11 cellular contexts compared by ENCODE assay signal in the genomic region with DNA sequence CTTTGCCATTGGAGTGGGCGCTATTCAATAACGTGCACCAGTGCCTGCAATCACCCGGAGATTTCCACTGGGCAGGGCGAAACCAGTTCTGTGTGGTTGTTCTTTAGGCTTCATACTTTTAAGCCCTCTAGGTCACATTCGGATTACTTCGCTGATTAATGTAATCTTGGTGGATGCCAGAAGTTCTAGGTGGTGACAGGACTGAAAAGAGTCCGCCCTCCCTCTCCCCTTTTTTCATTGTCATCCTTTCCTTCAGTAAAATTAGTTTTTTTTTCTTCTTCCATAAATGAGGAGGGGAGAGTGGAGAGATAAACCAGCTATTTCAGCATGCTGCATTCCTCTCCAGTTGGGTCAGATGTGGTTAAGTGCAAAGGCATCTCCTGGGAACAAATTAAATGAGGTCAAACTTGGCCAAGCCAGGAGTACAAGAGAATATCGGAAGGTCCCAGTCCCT. TPM values are rescaled to one million over a fixed set of nuclear protein-coding genes. Genes with fewer than 3 reads are reported as not detected.
A peak's percentile ranks its signal among the peaks of the same experiment; 100 is the strongest.
DNase-seq lines count a peak whose midpoint lies in the region; ATAC-seq, FAIRE-seq and TF ChIP-seq lines count a peak whose summit lies in the region.
"Had no signal": no experiment of that assay in that cellular context is flagged by ENCODE, and none has a peak within 500 bp of the region (broad histone marks: within the 10 kb centered on the region; RNA-seq: fewer than 3 reads in every experiment).

No MANE protein-coding gene starts in this region.

- TF ChIP-seq POLR2A in HepG2 (IDR thresholded peaks at IDR 0.05; ENCODE audit: insufficient read depth in 1 of 2, low read depth in 2 of 2, low read length in 2 of 2) (no peak), upper lobe of left lung (IDR thresholded peaks at IDR 0.05) (no peak)

- no peaks in the 10 kb centered on the region for H3K36me3 Mint-ChIP-seq in activated T-helper 17 cell treated with anti-CD3 and anti-CD28 coated beads, Interleukin-2, amount 50 U/mL, for 72 hours (ENCODE audit: low read depth)

- peaks cover 30% of the 10 kb centered on the region for H3K27me3 ChIP-seq in HUES48 (ENCODE audit: control insufficient read depth, insufficient read depth, low read length)
- H3K27me3 ChIP-seq in effector memory CD4-positive, alpha-beta T cell (replicated peaks; ENCODE audit: control insufficient read depth, insufficient read depth, low read length, poor library complexity, severe bottlenecking): peaks cover 6% of the 10 kb centered on the region
- no peaks in the 10 kb centered on the region for H3K27me3 ChIP-seq in HepG2 (ENCODE audit: control insufficient read depth in 1 of 2, insufficient read depth in 2 of 2, low read length in 2 of 2)
- no peaks in the 10 kb centered on the region for H3K27me3 ChIP-seq in upper lobe of left lung
- H3K27me3 ChIP-seq in A673 (replicated peaks; ENCODE audit: insufficient read depth, low read depth, low read length, poor library complexity): no peaks in the 10 kb centered on the region

- H3K4me3 Mint-ChIP-seq in activated T-helper 17 cell treated with anti-CD3 and anti-CD28 coated beads, Interleukin-2, amount 50 U/mL, for 72 hours: no peak overlapping the region

- WGBS in HepG2 (ENCODE audit: low lambda C conversion rate): 74% methylated on average over 7 of the region's 8 CpGs
- 63 to 78% methylated on average over 4 to 8 of the region's 8 CpGs for WGBS in upper lobe of left lung, 2 donors

- no peaks in the 10 kb centered on the region for H3K9me3 Mint-ChIP-seq in activated T-helper 17 cell treated with anti-CD3 and anti-CD28 coated beads, Interleukin-2, amount 50 U/mL, for 72 hours

- POLR2A ChIA-PET in HepG2 (lab: Yijun Ruan, JAX) (interaction anchor here (1.1 to 1.9 kb wide), 2 partner anchors 15 to 17 kb away, joined by 5 to 7 read pairs; no protein-coding TSS in a partner anchor), A673 (lab: Charles Lee; ENCODE audit: low non-redundant PET) (no interaction called here)

- H3K36me3 ChIP-seq in HUES48 (ENCODE audit: control insufficient read depth, insufficient read depth, low read length): no peaks in the 10 kb centered on the region
- no peaks in the 10 kb centered on the region for H3K36me3 ChIP-seq in effector memory CD4-positive, alpha-beta T cell (ENCODE audit: control insufficient read depth, insufficient read depth, low read length)
- H3K36me3 ChIP-seq in HepG2 (replicated peaks in 1 of 2; ENCODE audit: control insufficient read depth in 1 of 2, insufficient read depth in 2 of 2, low read length in 2 of 2): no peaks in the 10 kb centered on the region
- H3K36me3 ChIP-seq in upper lobe of left lung: no peaks in the 10 kb centered on the region
- H3K36me3 ChIP-seq in A673 (ENCODE audit: insufficient read depth, low read length, poor library complexity, severe bottlenecking): no peaks in the 10 kb centered on the region

- H3K27ac ChIP-seq in HUES48 (ENCODE audit: low read depth, low read length) (no peak overlapping the region), HepG2 (ENCODE audit: extremely low read length, insufficient read depth, low read length) (peak overlapping the region; percentile 65), upper lobe of left lung (no peak overlapping the region), A673 (ENCODE audit: low read depth, low read length, poor library complexity, severe bottlenecking) (no peak overlapping the region)
- H3K27ac ChIP-seq in effector memory CD4-positive, alpha-beta T cell (ENCODE audit: insufficient read depth, low read length, poor library complexity, severe bottlenecking): no peak overlapping the region

- DNase-seq in effector memory CD4-positive, alpha-beta T cell: no peak
- DNase-seq in HepG2 (ENCODE audit: low spot score): no peak
- no peak for DNase-seq in upper lobe of left lung
- no peak for DNase-seq in A673 (ENCODE audit: low spot score)
- no peak for DNase-seq in NCI-H526 (lab: John Stamatoyannopoulos, UW)

- CTCF ChIA-PET in HepG2 (lab: Yijun Ruan, JAX; ENCODE audit: low intra/inter-chr PET ratio, low total read pairs): no interaction called here
- CTCF ChIA-PET in A673 (lab: Charles Lee): no interaction called here

- FAIRE-seq in HepG2 (lab: Jason Lieb, UNC): no peak
- FAIRE-seq: GM18507 had no signal

- TF ChIP-seq CTCF in HepG2 (CRISPR knock-in tag; IDR thresholded peaks at IDR 0.05): no peak
- no peak for TF ChIP-seq CTCF in upper lobe of left lung (IDR thresholded peaks at IDR 0.05)
- no peak for TF ChIP-seq CTCF in A673 (conservative IDR thresholded peaks at IDR 0.05; ENCODE audit: low read depth, low read length)

- peaks cover 4% of the 10 kb centered on the region for H3K4me1 Mint-ChIP-seq in activated T-helper 17 cell treated with anti-CD3 and anti-CD28 coated beads, Interleukin-2, amount 50 U/mL, for 72 hours

- H3K4me2 ChIP-seq in HepG2 (ENCODE audit: low read depth, low read length): peak overlapping the region; percentile 70

- peak overlapping the region; percentile 54 for H3K4me3 ChIP-seq in HUES48 (ENCODE audit: low read depth, low read length)
- H3K4me3 ChIP-seq in effector memory CD4-positive, alpha-beta T cell (ENCODE audit: insufficient read depth, low read depth, low read length, poor library complexity, severe bottlenecking): peak overlapping the region; percentile 37
- H3K4me3 ChIP-seq in HepG2 (replicated peaks in 1 of 3; ENCODE audit: insufficient read depth in 1 of 3, low read depth in 2 of 3, low read length in 3 of 3): peak overlapping the region; percentile 5 to 58 (median 32); a peak in 3 of 6 replicates
- H3K4me3 ChIP-seq in upper lobe of left lung: peak overlapping the region in 3 of 4 donors; percentile 2 to 28 (median 21)
- no peak overlapping the region for H3K4me3 ChIP-seq in A673 (ENCODE audit: low read depth, low read length, poor library complexity, severe bottlenecking)

- TF ChIP-seq EP300 in HepG2 (IDR thresholded peaks at IDR 0.05; ENCODE audit: low read depth in 2 of 2, low read length in 2 of 2): no peak
- TF ChIP-seq EP300 in HepG2 (CRISPR knock-in tag; IDR thresholded peaks at IDR 0.05; ENCODE audit: borderline replicate concordance): no peak
- TF ChIP-seq EP300 in upper lobe of left lung (IDR thresholded peaks at IDR 0.05): no peak

- no peak overlapping the region for H3K27ac Mint-ChIP-seq in activated T-helper 17 cell treated with anti-CD3 and anti-CD28 coated beads, Interleukin-2, amount 50 U/mL, for 72 hours

- BruUV-seq in HepG2 (replicated peaks; lab: Mats Ljungman, UMichigan): no TSS peak
- BruUV-seq in A673 (replicated peaks; lab: Mats Ljungman, UMichigan): no TSS peak

- in situ Hi-C loops in HepG2 (cut with HindIII; ENCODE audit: extremely low pct_ligation_motif_present, low pct_unique_long_range_greater_than_20kb): no loop called here

- H3K79me2 ChIP-seq in HepG2 (ENCODE audit: insufficient read depth, low read length): peaks cover 27% of the 10 kb centered on the region

- ATAC-seq in HepG2 (no peak; the same call in 2 of the 3 replicates), upper lobe of left lung (ENCODE audit: low FRiP score in 2 of 2) (peak in 1 of 2 donors; percentile 93), HG03439 (IDR thresholded peaks at IDR 0.05; ENCODE audit: unreplicated experiment) (no peak)
- ATAC-seq in activated T-helper 17 cell treated with anti-CD3 and anti-CD28 coated beads, Interleukin-2, amount 50 U/mL, for 72 hours (replicated peaks): no peak

- peaks cover 23% of the 10 kb centered on the region for H3K27me3 Mint-ChIP-seq in activated T-helper 17 cell treated with anti-CD3 and anti-CD28 coated beads, Interleukin-2, amount 50 U/mL, for 72 hours

- H4K20me1 ChIP-seq in HepG2 (ENCODE audit: insufficient read depth, low read length): no peaks in the 10 kb centered on the region

- intact Hi-C loops in HepG2 (cut with micrococcal nuclease; ENCODE audit: unreplicated experiment) (loop anchor here (1.0 kb wide), 1 partner anchor 16 kb away; no protein-coding TSS in a partner anchor), A673 (cut with micrococcal nuclease; ENCODE audit: unreplicated experiment) (no loop called here)

- no peak overlapping the region for H3K9ac ChIP-seq in HUES48 (ENCODE audit: low read depth, low read length)
- peak overlapping the region; percentile 38 for H3K9ac ChIP-seq in HepG2 (ENCODE audit: insufficient read depth, low read depth, low read length)

- H2AFZ ChIP-seq in HepG2 (ENCODE audit: low read length): no peak overlapping the region

- H3K9me3 ChIP-seq in HUES48 (ENCODE audit: control insufficient read depth, insufficient read depth, low read length): no peaks in the 10 kb centered on the region
- H3K9me3 ChIP-seq in effector memory CD4-positive, alpha-beta T cell (ENCODE audit: control insufficient read depth, low read length): no peaks in the 10 kb centered on the region
- H3K9me3 ChIP-seq in HepG2 (ENCODE audit: low read length): no peaks in the 10 kb centered on the region
- no peaks in the 10 kb centered on the region for H3K9me3 ChIP-seq in upper lobe of left lung
- no peaks in the 10 kb centered on the region for H3K9me3 ChIP-seq in A673 (ENCODE audit: low read depth, low read length, poor library complexity, severe bottlenecking)

- TF ChIP-seq RAD21 in HepG2 (CRISPR knock-in tag; IDR thresholded peaks at IDR 0.05): no peak

- H3K4me1 ChIP-seq in HUES48 (ENCODE audit: control insufficient read depth, insufficient read depth, low read length) (peaks cover 7% of the 10 kb centered on the region; the same call in 1 of the 2 replicates), HepG2 (ENCODE audit: insufficient read depth, low read length) (peaks cover 57% of the 10 kb centered on the region), upper lobe of left lung (peaks cover 0 to 11% (median 6%) of the 10 kb centered on the region in 4 donors), A673 (ENCODE audit: insufficient read depth, low read length, poor library complexity, severe bottlenecking) (no peaks in the 10 kb centered on the region)
- no peaks in the 10 kb centered on the region for H3K4me1 ChIP-seq in effector memory CD4-positive, alpha-beta T cell (ENCODE audit: control insufficient read depth, insufficient read depth, low read length, poor library complexity, severe bottlenecking)

RNA-seq across cellular contexts. Expression of a gene that starts 2.3 kb away (rescaled TPM):
- total RNA-seq in HepG2 (2016; rRNA removed; fragmentation: Illumina TruSeq; extraction: Trizol): 14.5 and 19.5 TPM in 2 replicates
- total RNA-seq in HepG2 (2016; cell fraction: cytosol; rRNA removed; fragmentation: Illumina TruSeq; extraction: Trizol; ENCODE audit: low read depth): 1.7 TPM in 2 replicates
- 15.1 and 18.6 TPM in 2 replicates for total RNA-seq in HepG2 (2016; cell fraction: insoluble cytoplasmic fraction; rRNA removed; fragmentation: Illumina TruSeq; extraction: Trizol)
- 4.7 and 4.9 TPM in 2 replicates for total RNA-seq in HepG2 (2016; cell fraction: membrane; rRNA removed; fragmentation: Illumina TruSeq; extraction: Trizol)
- total RNA-seq in HepG2 (2016; cell fraction: nucleus; rRNA removed; fragmentation: Illumina TruSeq; extraction: Trizol): 18.5 TPM in 2 replicates
- polyA plus RNA-seq in HepG2 (2011; rRNA removed): 15.5 and 23.2 TPM in 2 replicates
- polyA plus RNA-seq in HepG2 (2011; cell fraction: cytosol; rRNA removed): 11.5 and 13.8 TPM in 2 replicates
- polyA plus RNA-seq in HepG2 (2011; cell fraction: nucleus; rRNA removed): 10.7 and 12.3 TPM in 2 replicates
- polyA plus RNA-seq in HepG2 (2012): 28.7 and 38.8 TPM in 2 replicates
- polyA plus RNA-seq in HepG2 (2016; cell fraction: cytosol; fragmentation: Illumina TruSeq; extraction: Trizol; ENCODE audit: low read depth): 0.72 and 0.91 TPM in 2 replicates
- polyA plus RNA-seq in HepG2 (2016; cell fraction: insoluble cytoplasmic fraction; fragmentation: Illumina TruSeq; extraction: Trizol; ENCODE audit: low read depth): 8.5 and 9.2 TPM in 2 replicates
- polyA plus RNA-seq in HepG2 (2016; cell fraction: membrane; fragmentation: Illumina TruSeq; extraction: Trizol; ENCODE audit: low read depth): 1.6 and 2.0 TPM in 2 replicates
- 12.0 and 14.2 TPM in 2 replicates for polyA plus RNA-seq in HepG2 (2016; cell fraction: nucleus; fragmentation: Illumina TruSeq; extraction: Trizol; ENCODE audit: insufficient read depth, low read depth)
- polyA minus RNA-seq in HepG2 (2011; rRNA and poly(A)+ RNA removed; ENCODE audit: low replicate concordance): 121 TPM in 1 of 2 replicates, not detected in the other
- polyA minus RNA-seq in HepG2 (2011; cell fraction: cytosol; rRNA and poly(A)+ RNA removed): 31.0 and 34.4 TPM in 2 replicates
- 58.9 and 76.6 TPM in 2 replicates for polyA minus RNA-seq in HepG2 (2011; cell fraction: nucleus; rRNA and poly(A)+ RNA removed)
- under 1 TPM in 2 of 6 donors, not detected in 4; 0.06 to 0.13 TPM for total RNA-seq in upper lobe of left lung
- total RNA-seq in activated T-helper 17 cell treated with anti-CD3 and anti-CD28 coated beads, Interleukin-2, amount 50 U/mL, for 72 hours: not detected
- total RNA-seq in A673 (2021): not detected in 2 replicates
- total RNA-seq: activated CD8-positive, alpha-beta memory T cell treated with anti-CD3 and anti-CD28 coated beads for 36 hours; glomerular endothelial cell had no signal
